Comparison of ENCODE assay signal across 1 cellular context in genomic region chr10:96614515-96614914, GRCh38.
TF ChIP-seq lines count a peak whose summit lies in the region.

No MANE protein-coding gene starts in this region.

TF ChIP-seq in HepG2, 621 proteins besides CTCF, POLR2A, EP300 and RAD21 (continued from another document):
- TF ChIP-seq ZNF280D (CRISPR knock-in tag; IDR thresholded peaks at IDR 0.05) = no peak
- no peak for TF ChIP-seq ZZZ3 (CRISPR knock-in tag; IDR thresholded peaks at IDR 0.05; ENCODE audit: borderline replicate concordance)
- TF ChIP-seq ZNF724P (CRISPR knock-in tag; IDR thresholded peaks at IDR 0.05; ENCODE audit: borderline replicate concordance) = no peak
- no peak for TF ChIP-seq ATAD3A (CRISPR knock-in tag; IDR thresholded peaks at IDR 0.05)
- no peak for TF ChIP-seq NR1H2 (CRISPR knock-in tag; IDR thresholded peaks at IDR 0.05; ENCODE audit: borderline replicate concordance, low read depth)
- TF ChIP-seq ZNF142 (CRISPR knock-in tag; IDR thresholded peaks at IDR 0.05) = no peak
- no peak for TF ChIP-seq ZMAT5 (CRISPR knock-in tag; IDR thresholded peaks at IDR 0.05; ENCODE audit: borderline replicate concordance, low read depth)
- TF ChIP-seq CC2D1A (CRISPR knock-in tag; IDR thresholded peaks at IDR 0.05) = no peak
- no peak for TF ChIP-seq PBX2 (CRISPR knock-in tag; IDR thresholded peaks at IDR 0.05)
- TF ChIP-seq PRDM4 (CRISPR knock-in tag; IDR thresholded peaks at IDR 0.05; ENCODE audit: borderline replicate concordance) = no peak
TF ChIP-seq in HepG2: peak in this region for 0.
